Comparison of ENCODE assay signal across 25 cellular contexts in genomic region chr7:133572087-133572486, GRCh38.
A peak's percentile ranks its signal among the peaks of the same experiment; 100 is the strongest.
DNase-seq lines count a peak whose midpoint lies in the region; ATAC-seq, FAIRE-seq and TF ChIP-seq lines count a peak whose summit lies in the region.
"Had no signal": no experiment of that assay in that cellular context is flagged by ENCODE, and none has a peak within 500 bp of the region (broad histone marks: within the 10 kb centered on the region; RNA-seq: fewer than 3 reads in every experiment).

No MANE protein-coding gene starts in this region.

- no peak for TF ChIP-seq CTCF in mammary epithelial cell (conservative IDR thresholded peaks at IDR 0.05 in 1 of 2, IDR thresholded peaks at IDR 0.05 in 1 of 2; ENCODE audit: extremely low read depth in 1 of 2, insufficient read depth in 1 of 2, low read depth in 1 of 2, low read length in 2 of 2)
- no peak for TF ChIP-seq CTCF in breast epithelium (IDR thresholded peaks at IDR 0.05)
- TF ChIP-seq CTCF in choroid plexus epithelial cell (conservative IDR thresholded peaks at IDR 0.05; ENCODE audit: low read depth, low read length), result no peak
- no peak for TF ChIP-seq CTCF in keratinocyte (optimal IDR thresholded peaks at IDR 0.05 in 1 of 3, IDR thresholded peaks at IDR 0.05 in 1 of 3, conservative IDR thresholded peaks at IDR 0.05 in 1 of 3; ENCODE audit: extremely low read depth in 1 of 3, insufficient read depth in 2 of 3, low read length in 3 of 3)

- no TSS peak for BruUV-seq in mammary epithelial cell (replicated peaks; lab: Mats Ljungman, UMichigan)

- no peak for FAIRE-seq in keratinocyte (lab: Jason Lieb, UNC)
- FAIRE-seq: GM12878, GM19239 had no signal

- H3K4me1 ChIP-seq in mammary epithelial cell (ENCODE audit: insufficient read depth, low read length) (peaks cover 4% of the 10 kb centered on the region), breast epithelium (no peaks in the 10 kb centered on the region), keratinocyte (ENCODE audit: control insufficient read depth, extremely low read depth, insufficient read depth, low read length) (peaks cover 9% of the 10 kb centered on the region)

- no peaks in the 10 kb centered on the region for H4K20me1 ChIP-seq in mammary epithelial cell (ENCODE audit: insufficient read depth, low read length)
- H4K20me1 ChIP-seq in keratinocyte (ENCODE audit: control insufficient read depth, extremely low read depth, insufficient read depth, low read length), result no peaks in the 10 kb centered on the region

- TF ChIP-seq POLR2A in breast epithelium (IDR thresholded peaks at IDR 0.05), result no peak

- ATAC-seq in GM19455 (IDR thresholded peaks at IDR 0.05; ENCODE audit: unreplicated experiment), result no peak
- ATAC-seq: GM12878, HCT116 had no signal

- H3K36me3 ChIP-seq in mammary epithelial cell (ENCODE audit: insufficient read depth, low read length) (no peaks in the 10 kb centered on the region), breast epithelium (no peaks in the 10 kb centered on the region), keratinocyte (ENCODE audit: control insufficient read depth in 2 of 2, extremely low read depth in 1 of 2, insufficient read depth in 2 of 2, low read length in 2 of 2) (no peaks in the 10 kb centered on the region)
- H3K36me3 ChIP-seq: BE2C had no signal

- intact Hi-C loops in mammary epithelial cell (cut with micrococcal nuclease), result no loop called here
- intact Hi-C loops in breast epithelium (cut with DNase I; ENCODE audit: low total_unique reads), result no loop called here

- H2AFZ ChIP-seq in mammary epithelial cell (ENCODE audit: low read depth, low read length), result no peak overlapping the region
- H2AFZ ChIP-seq in keratinocyte (ENCODE audit: control insufficient read depth, low read length), result no peak overlapping the region

- H3K27ac ChIP-seq in mammary epithelial cell (ENCODE audit: insufficient read depth, low read depth, low read length), result no peak overlapping the region
- H3K27ac ChIP-seq in breast epithelium, result no peak overlapping the region
- H3K27ac ChIP-seq in keratinocyte (ENCODE audit: control insufficient read depth, insufficient read depth, low read length), result no peak overlapping the region

- H3K4me3 ChIP-seq in mammary epithelial cell (replicated peaks in 1 of 3; ENCODE audit: insufficient read depth in 1 of 3, low read depth in 2 of 3, low read length in 3 of 3), result no peak overlapping the region
- H3K4me3 ChIP-seq in breast epithelium, result no peak overlapping the region
- H3K4me3 ChIP-seq in choroid plexus epithelial cell (ENCODE audit: low read depth, low read length), result no peak overlapping the region
- H3K4me3 ChIP-seq in keratinocyte (ENCODE audit: control insufficient read depth in 2 of 3, extremely low read depth in 1 of 3, insufficient read depth in 2 of 3, low read depth in 1 of 3, low read length in 3 of 3), result no peak overlapping the region
- H3K4me3 ChIP-seq: GM12878 had no signal

- H3K9me3 ChIP-seq in mammary epithelial cell (replicated peaks; ENCODE audit: insufficient read depth, low read length) (no peaks in the 10 kb centered on the region), breast epithelium (no peaks in the 10 kb centered on the region), keratinocyte (ENCODE audit: control insufficient read depth, low read depth, low read length) (no peaks in the 10 kb centered on the region)
- H3K9me3 ChIP-seq: BE2C had no signal

- in situ Hi-C loops in mammary epithelial cell (cut with MboI; ENCODE audit: low sequenced_read_pairs in 2 of 2), result no loop called here

- H3K9me1 ChIP-seq in keratinocyte (ENCODE audit: control insufficient read depth, extremely low read depth, insufficient read depth, low read length), result peaks cover 3% of the 10 kb centered on the region

- no peak overlapping the region for H3K4me2 ChIP-seq in mammary epithelial cell (ENCODE audit: insufficient read depth, low read depth, low read length)
- peak overlapping the region; percentile 32 for H3K4me2 ChIP-seq in keratinocyte (ENCODE audit: control insufficient read depth, extremely low read depth, insufficient read depth, low read depth, low read length)

- CTCF ChIA-PET in mammary epithelial cell (lab: Charles Lee; ENCODE audit: low non-redundant PET), result no interaction called here

- no peak overlapping the region for H3K9ac ChIP-seq in mammary epithelial cell (ENCODE audit: insufficient read depth, low read length)
- H3K9ac ChIP-seq in keratinocyte (ENCODE audit: control insufficient read depth, extremely low read depth, insufficient read depth, low read length), result no peak overlapping the region

- dilution Hi-C loops in mammary epithelial cell (cut with HindIII; ENCODE audit: low sequenced_read_pairs), result no loop called here
- dilution Hi-C loops in keratinocyte (cut with MboI; ENCODE audit: extremely low pct_ligation_motif_present, low sequenced_read_pairs), result no loop called here

- DNase-seq in mammary epithelial cell (peak; percentile 47), breast epithelium (ENCODE audit: low spot score in 2 of 2) (no peak), choroid plexus epithelial cell (ENCODE audit: low read depth) (peak; percentile 28), keratinocyte (ENCODE audit: low read depth, low spot score) (no peak), NCI-H748 (lab: John Stamatoyannopoulos, UW; ENCODE audit: unreplicated experiment) (no peak), NCI-H146 treated with DMSO at 0.1 percent for 48 hours (lab: John Stamatoyannopoulos, UW; ENCODE audit: unreplicated experiment) (no peak)
- DNase-seq in NK-92 treated with Interleukin-12 subunit alpha and Interleukin-12 subunit beta, amount 100 ng/mL, for 24 hours (lab: John Stamatoyannopoulos, UW), result no peak
- DNase-seq: 8988T; BE2C; CD4-positive, CD25-positive, alpha-beta regulatory T cell; COR-L47; DMS153; EL; GOT3; MM.1S; NCI-H1092; NCI-H146; NCI-H2081; NCI-H446 treated with DMSO at 0.1 percent for 48 hours; NCI-H748 treated with DMSO at 0.1 percent for 48 hours; SHP77 treated with DMSO at 0.1 percent for 48 hours had no signal

- H3K27me3 ChIP-seq in mammary epithelial cell (ENCODE audit: insufficient read depth, low read length) (no peaks in the 10 kb centered on the region), breast epithelium (no peaks in the 10 kb centered on the region), keratinocyte (ENCODE audit: control insufficient read depth, extremely low read depth, insufficient read depth, low read length) (no peaks in the 10 kb centered on the region)
- H3K27me3 ChIP-seq: BE2C had no signal

- H3K79me2 ChIP-seq in mammary epithelial cell (ENCODE audit: insufficient read depth, low read length) (no peaks in the 10 kb centered on the region), keratinocyte (ENCODE audit: control insufficient read depth, insufficient read depth, low read length) (no peaks in the 10 kb centered on the region)

Comparison
In these comparisons a context has a peak if more than half of its experiments do, and no peak if none do; other contexts are left out.
1. DNase-seq: peak in mammary epithelial cell (single experiment) and choroid plexus epithelial cell (single experiment); none in breast epithelium (0 of 2), keratinocyte (single experiment), NCI-H748 (single experiment), NK-92 treated with Interleukin-12 subunit alpha and Interleukin-12 subunit beta, amount 100 ng/mL, for 24 hours (single experiment) and NCI-H146 treated with DMSO at 0.1 percent for 48 hours (single experiment).